14 cellular contexts compared by ENCODE assay signal in the genomic region with DNA sequence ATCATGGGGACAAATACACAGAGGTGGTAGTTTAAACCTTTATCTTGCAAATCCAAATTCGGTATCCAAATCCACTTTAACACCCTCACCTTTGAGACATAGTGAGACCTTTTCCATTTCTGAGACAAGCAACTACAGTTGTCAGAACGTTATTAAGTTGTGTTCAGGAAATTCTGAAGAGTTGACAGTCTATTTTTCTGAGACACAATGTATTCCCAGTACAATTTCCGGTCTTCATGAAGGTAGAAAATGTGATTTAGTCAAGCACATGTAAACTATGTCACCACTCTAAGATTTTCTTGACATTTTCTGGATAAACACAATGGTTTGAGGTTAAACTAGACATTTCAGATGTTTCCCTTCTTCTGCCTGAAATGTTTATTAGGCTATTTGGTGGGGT. TPM values are rescaled to one million over a fixed set of nuclear protein-coding genes. Genes with fewer than 3 reads are reported as not detected.
DNase-seq lines count a peak whose midpoint lies in the region; ATAC-seq and TF ChIP-seq lines count a peak whose summit lies in the region.
"Had no signal": no experiment of that assay in that cellular context is flagged by ENCODE, and none has a peak within 500 bp of the region (broad histone marks: within the 10 kb centered on the region; RNA-seq: fewer than 3 reads in every experiment).

No MANE protein-coding gene starts in this region.

- intact Hi-C loops in IMR-90 (cut with micrococcal nuclease): no loop called here
- intact Hi-C loops in tibial artery (cut with DNase I; ENCODE audit: low total_unique reads): no loop called here

- H3K9me2 ChIP-seq in hepatocyte (replicated peaks; ENCODE audit: insufficient read depth): no peaks in the 10 kb centered on the region

- H3K27ac ChIP-seq in IMR-90 (ENCODE audit: insufficient read depth, low read length): no peak overlapping the region
- peak overlapping the region; percentile 60 for H3K27ac ChIP-seq in hepatocyte
- H3K27ac ChIP-seq in smooth muscle cell (ENCODE audit: low read depth): peak overlapping the region; percentile 74
- H3K27ac ChIP-seq in tibial artery: no peak overlapping the region

- BruUV-seq in IMR-90 (replicated peaks; lab: Mats Ljungman, UMichigan): no TSS peak

- H3K9ac ChIP-seq in IMR-90 (ENCODE audit: low read depth, low read length) (no peak overlapping the region), smooth muscle cell (ENCODE audit: low read depth) (no peak overlapping the region)

- no peaks in the 10 kb centered on the region for H3K79me1 ChIP-seq in IMR-90 (ENCODE audit: low read depth in 1 of 2, low read length in 2 of 2)

- H3K9me3 ChIP-seq in IMR-90 (ENCODE audit: control insufficient read depth, insufficient read depth, low read length) (no peaks in the 10 kb centered on the region), hepatocyte (ENCODE audit: low read depth) (no peaks in the 10 kb centered on the region), smooth muscle cell (replicated peaks; ENCODE audit: low read depth) (no peaks in the 10 kb centered on the region), tibial artery (no peaks in the 10 kb centered on the region)

- no peaks in the 10 kb centered on the region for H3K79me2 ChIP-seq in hepatocyte
- no peaks in the 10 kb centered on the region for H3K79me2 ChIP-seq in smooth muscle cell (ENCODE audit: low read depth)

- no peak overlapping the region for H3K56ac ChIP-seq in IMR-90 (ENCODE audit: extremely low read depth, insufficient read depth, low read length)

- POLR2A ChIA-PET in IMR-90 (lab: Charles Lee; ENCODE audit: unreplicated experiment): no interaction called here

- CTCF ChIA-PET in IMR-90 (lab: Yijun Ruan, JAX): no interaction called here

- no peaks in the 10 kb centered on the region for H4K20me1 ChIP-seq in IMR-90 (ENCODE audit: insufficient read depth, low read length)
- no peaks in the 10 kb centered on the region for H4K20me1 ChIP-seq in hepatocyte (ENCODE audit: insufficient read depth, poor library complexity, severe bottlenecking)
- no peaks in the 10 kb centered on the region for H4K20me1 ChIP-seq in smooth muscle cell (ENCODE audit: low read depth)

- H2AK5ac ChIP-seq in IMR-90 (ENCODE audit: low read depth, low read length): peak overlapping the region; percentile 64; the same call in 1 of the 2 replicates

- no peak overlapping the region for H2AK9ac ChIP-seq in IMR-90 (replicated peaks; ENCODE audit: low read depth, low read length, poor library complexity)

- in situ Hi-C loops in IMR-90 (cut with MboI; ENCODE audit: low sequenced_read_pairs): no loop called here

- H2BK5ac ChIP-seq in IMR-90 (ENCODE audit: low read depth, low read length, poor library complexity, severe bottlenecking): no peak overlapping the region

- no peak overlapping the region for H3K18ac ChIP-seq in IMR-90 (ENCODE audit: low read depth, low read length)

- no peak overlapping the region for H2BK15ac ChIP-seq in IMR-90 (ENCODE audit: low read depth, low read length)

- H2AFZ ChIP-seq in IMR-90 (replicated peaks; ENCODE audit: low read length, poor library complexity) (peak overlapping the region; percentile 54), hepatocyte (no peak overlapping the region), smooth muscle cell (ENCODE audit: low read depth) (no peak overlapping the region)

- H3K4me2 ChIP-seq in IMR-90 (ENCODE audit: low read depth, low read length) (no peak overlapping the region), hepatocyte (no peak overlapping the region), smooth muscle cell (no peak overlapping the region)

- H3K27me3 ChIP-seq in IMR-90 (ENCODE audit: control insufficient read depth, insufficient read depth, low read length): no peaks in the 10 kb centered on the region
- no peaks in the 10 kb centered on the region for H3K27me3 ChIP-seq in hepatocyte
- H3K27me3 ChIP-seq in smooth muscle cell (ENCODE audit: low read depth): no peaks in the 10 kb centered on the region
- no peaks in the 10 kb centered on the region for H3K27me3 ChIP-seq in tibial artery

- no peak overlapping the region for H4K91ac ChIP-seq in IMR-90 (ENCODE audit: insufficient read depth, low read depth, low read length)

- no peaks in the 10 kb centered on the region for H3K9me1 ChIP-seq in IMR-90 (ENCODE audit: insufficient read depth, low read length)

- no peak overlapping the region for H4K8ac ChIP-seq in IMR-90 (ENCODE audit: low read depth in 2 of 2, low read length in 2 of 2)

- no peak for ATAC-seq in IMR-90 (ENCODE audit: low read depth)

- no peak for TF ChIP-seq POLR2A in IMR-90 (IDR thresholded peaks at IDR 0.05; ENCODE audit: low read depth, low read length)

- no CpG with 5 or more reads among the region's 3 CpGs for WGBS in IMR-90 (ENCODE audit: extremely low coverage in 2 of 2, insufficient read length in 1 of 2), 2 experiments
- WGBS in hepatocyte (ENCODE audit: low lambda C conversion rate, missing lambda C conversion rate): 55% methylated on average over 3 of the region's 3 CpGs
- WGBS in smooth muscle cell (ENCODE audit: low lambda C conversion rate): 58% methylated on average over 3 of the region's 3 CpGs

- no peaks in the 10 kb centered on the region for H3F3A ChIP-seq in smooth muscle cell (ENCODE audit: low read depth)

- no peak for TF ChIP-seq RAD21 in IMR-90 (IDR thresholded peaks at IDR 0.05; ENCODE audit: low read length)

- no peak for TF ChIP-seq CTCF in IMR-90 (conservative IDR thresholded peaks at IDR 0.05; ENCODE audit: low read depth, low read length)
- no peak for TF ChIP-seq CTCF in hepatocyte (IDR thresholded peaks at IDR 0.05; ENCODE audit: poor library complexity)
- TF ChIP-seq CTCF in smooth muscle cell (IDR thresholded peaks at IDR 0.05; ENCODE audit: borderline replicate concordance, insufficient read depth, poor library complexity, severe bottlenecking): no peak
- no peak for TF ChIP-seq CTCF in tibial artery (IDR thresholded peaks at IDR 0.05)

- H3K4me1 ChIP-seq in IMR-90 (ENCODE audit: control insufficient read depth, insufficient read depth, low read length): peaks cover 4% of the 10 kb centered on the region; the same call in 1 of the 2 replicates
- no peaks in the 10 kb centered on the region for H3K4me1 ChIP-seq in hepatocyte (ENCODE audit: insufficient read depth)
- peaks cover 3% of the 10 kb centered on the region for H3K4me1 ChIP-seq in smooth muscle cell (ENCODE audit: low read depth)
- H3K4me1 ChIP-seq in tibial artery: no peaks in the 10 kb centered on the region

- no peak overlapping the region for H2BK120ac ChIP-seq in IMR-90 (ENCODE audit: low read depth, low read length)

- dilution Hi-C loops in IMR-90 (cut with HindIII; ENCODE audit: low sequenced_read_pairs, unreplicated experiment): no loop called here

- H4K5ac ChIP-seq in IMR-90 (ENCODE audit: low read depth, low read length): no peak overlapping the region

- DNase-seq in IMR-90: no peak
- no peak for DNase-seq in hepatocyte (ENCODE audit: low spot score)
- no peak for DNase-seq in smooth muscle cell (lab: John Stamatoyannopoulos, UW; ENCODE audit: unreplicated experiment)
- no peak for DNase-seq in stimulated activated CD4-positive, alpha-beta T cell treated with anti-CD3 and anti-CD28 coated beads, Interleukin-1b, Interleukin-23, amount 100 ng/mL, for 48 hours
- no peak for DNase-seq in NCI-H187 (lab: John Stamatoyannopoulos, UW)
- no peak for DNase-seq in tibial artery
- DNase-seq: C1 segment of cervical spinal cord; CD4-positive, alpha-beta memory T cell; COR-L47; DMS153; DND-41; H7; HCEC 1CT had no signal

- no peak overlapping the region for H2BK20ac ChIP-seq in IMR-90 (ENCODE audit: low read depth, low read length)

- no peak overlapping the region for H3K4ac ChIP-seq in IMR-90 (ENCODE audit: low read depth, low read length)

- H3K23ac ChIP-seq in IMR-90 (ENCODE audit: low read depth, low read length): no peak overlapping the region

- H3K4me3 ChIP-seq in IMR-90 (ENCODE audit: insufficient read depth, low read depth, low read length) (no peak overlapping the region), hepatocyte (no peak overlapping the region), smooth muscle cell (no peak overlapping the region), tibial artery (no peak overlapping the region)

- no peak overlapping the region for H3K14ac ChIP-seq in IMR-90 (replicated peaks; ENCODE audit: low read depth, low read length)

- H3K36me3 ChIP-seq in IMR-90 (ENCODE audit: control insufficient read depth, insufficient read depth, low read length) (no peaks in the 10 kb centered on the region), hepatocyte (replicated peaks; ENCODE audit: insufficient read depth, low read depth) (no peaks in the 10 kb centered on the region), smooth muscle cell (ENCODE audit: low read depth) (no peaks in the 10 kb centered on the region), tibial artery (no peaks in the 10 kb centered on the region)

TF ChIP-seq in IMR-90, 13 proteins besides CTCF, POLR2A, EP300 and RAD21 (continues in another document):
- TF ChIP-seq MAZ (IDR thresholded peaks at IDR 0.05; ENCODE audit: borderline replicate concordance, low read depth, low read length) (no peak), BHLHE40 (IDR thresholded peaks at IDR 0.05; ENCODE audit: low read depth, low read length) (no peak), MAFK (IDR thresholded peaks at IDR 0.05; ENCODE audit: low read depth, low read length) (no peak)
- TF ChIP-seq, protein P1, sequence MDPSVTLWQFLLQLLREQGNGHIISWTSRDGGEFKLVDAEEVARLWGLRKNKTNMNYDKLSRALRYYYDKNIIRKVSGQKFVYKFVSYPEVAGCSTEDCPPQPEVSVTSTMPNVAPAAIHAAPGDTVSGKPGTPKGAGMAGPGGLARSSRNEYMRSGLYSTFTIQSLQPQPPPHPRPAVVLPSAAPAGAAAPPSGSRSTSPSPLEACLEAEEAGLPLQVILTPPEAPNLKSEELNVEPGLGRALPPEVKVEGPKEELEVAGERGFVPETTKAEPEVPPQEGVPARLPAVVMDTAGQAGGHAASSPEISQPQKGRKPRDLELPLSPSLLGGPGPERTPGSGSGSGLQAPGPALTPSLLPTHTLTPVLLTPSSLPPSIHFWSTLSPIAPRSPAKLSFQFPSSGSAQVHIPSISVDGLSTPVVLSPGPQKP (IDR thresholded peaks at IDR 0.05; ENCODE audit: borderline replicate concordance, low read depth, low read length): no peak
- TF ChIP-seq, protein P2, sequence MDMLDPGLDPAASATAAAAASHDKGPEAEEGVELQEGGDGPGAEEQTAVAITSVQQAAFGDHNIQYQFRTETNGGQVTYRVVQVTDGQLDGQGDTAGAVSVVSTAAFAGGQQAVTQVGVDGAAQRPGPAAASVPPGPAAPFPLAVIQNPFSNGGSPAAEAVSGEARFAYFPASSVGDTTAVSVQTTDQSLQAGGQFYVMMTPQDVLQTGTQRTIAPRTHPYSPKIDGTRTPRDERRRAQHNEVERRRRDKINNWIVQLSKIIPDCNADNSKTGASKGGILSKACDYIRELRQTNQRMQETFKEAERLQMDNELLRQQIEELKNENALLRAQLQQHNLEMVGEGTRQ (IDR thresholded peaks at IDR 0.05; ENCODE audit: low read depth, low read length): no peak

RNA-seq across cellular contexts. Expression of gene VGLL3, which starts 10.8 kb away (rescaled TPM):
- total RNA-seq in IMR-90 (2012; rRNA removed): 96.7 and 97.3 TPM in 2 replicates
- 46.2 and 71.4 TPM in 2 replicates for polyA plus RNA-seq in IMR-90 (2012; rRNA removed)
- 14.7 and 55.4 TPM in 2 replicates for polyA plus RNA-seq in IMR-90 (2012; cell fraction: cytosol; rRNA removed)
- 58.3 and 90.7 TPM in 2 replicates for polyA plus RNA-seq in IMR-90 (2012; cell fraction: nucleus; rRNA removed; ENCODE audit: low replicate concordance)
- 18.7 and 22.2 TPM in 2 replicates for total RNA-seq in hepatocyte
- 4.1 and 6.9 TPM in 2 replicates for polyA plus RNA-seq in hepatocyte
- 49.1 and 54.1 TPM in 2 replicates for total RNA-seq in smooth muscle cell
- 11.4 and 14.3 TPM in 2 replicates for polyA plus RNA-seq in smooth muscle cell
- total RNA-seq: A172; CD4-positive, alpha-beta memory T cell had no signal
- polyA plus RNA-seq: CD4-positive, alpha-beta memory T cell had no signal

Comparison
In these comparisons a context has a peak if more than half of its experiments do, and no peak if none do; other contexts are left out.
1. H3K27ac ChIP-seq: peak in hepatocyte (single experiment) and smooth muscle cell (single experiment); none in IMR-90 (single experiment) and tibial artery (0 of 2).